Comparison of ENCODE assay signal across 1 cellular context in genomic region chr2:174224665-174225288, GRCh38.
A peak's percentile ranks its signal among the peaks of the same experiment; 100 is the strongest.
TF ChIP-seq lines count a peak whose summit lies in the region.

No MANE protein-coding gene starts in this region.

TF ChIP-seq in K562, 482 proteins besides CTCF, POLR2A, EP300 and RAD21 (continued from another document and continues in another):
- TF ChIP-seq ZNF584 (CRISPR knock-in tag; IDR thresholded peaks at IDR 0.05; ENCODE audit: low read depth) (no peak), ZNF124 (CRISPR knock-in tag; IDR thresholded peaks at IDR 0.05) (no peak), TOE1 (IDR thresholded peaks at IDR 0.05; ENCODE audit: borderline replicate concordance) (no peak), TOE1 (CRISPR knock-in tag; IDR thresholded peaks at IDR 0.05; ENCODE audit: borderline replicate concordance, low read depth) (no peak), MEF2A (IDR thresholded peaks at IDR 0.05; ENCODE audit: control insufficient read depth, low read depth, low read length) (no peak), SNRNP70 (optimal IDR thresholded peaks at IDR 0.05; ENCODE audit: low read depth, low read length) (no peak), ELF1 (tag; IDR thresholded peaks at IDR 0.05) (no peak), ZNF274 (IDR thresholded peaks at IDR 0.05; ENCODE audit: borderline replicate concordance, low read depth, low read length) (no peak), ZNF280B (CRISPR knock-in tag; IDR thresholded peaks at IDR 0.05) (no peak), RCOR1 (IDR thresholded peaks at IDR 0.05; ENCODE audit: borderline replicate concordance in 1 of 2, low read depth in 2 of 2, low read length in 2 of 2) (peak in 1 of 2 experiments; percentile 63; a peak in 1 of 4 replicates), KDM5B (IDR thresholded peaks at IDR 0.05; ENCODE audit: insufficient replicate concordance, low read depth, low read length) (no peak), CREB5 (CRISPR knock-in tag; IDR thresholded peaks at IDR 0.05) (no peak), ESRRA (IDR thresholded peaks at IDR 0.05; ENCODE audit: borderline replicate concordance, low read depth) (peak; percentile 30; the same call in 1 of the 2 replicates), ZBTB33 (CRISPR knock-in tag; IDR thresholded peaks at IDR 0.05) (no peak), TAL1 (IDR thresholded peaks at IDR 0.05) (peak; percentile 73), DLX4 (CRISPR knock-in tag; IDR thresholded peaks at IDR 0.05) (no peak), E2F5 (CRISPR knock-in tag; IDR thresholded peaks at IDR 0.05) (no peak), ASH1L (IDR thresholded peaks at IDR 0.05; ENCODE audit: borderline replicate concordance, low read depth, partially characterized antibody) (no peak), ZNF444 (CRISPR knock-in tag; IDR thresholded peaks at IDR 0.05) (no peak), TBL1XR1 (IDR thresholded peaks at IDR 0.05; ENCODE audit: low read length in 2 of 2) (0 out of 4 replicates have a peak, but pooled peaks of 1 of the 2 experiments have one; percentile 5), BACH1 (tag; IDR thresholded peaks at IDR 0.05) (no peak), ZNF143 (CRISPR knock-in tag; IDR thresholded peaks at IDR 0.05) (no peak), ZNF324 (CRISPR knock-in tag; IDR thresholded peaks at IDR 0.05) (no peak), FUS (optimal IDR thresholded peaks at IDR 0.05; ENCODE audit: low read depth, low read length) (no peak), HNRNPUL1 (IDR thresholded peaks at IDR 0.05; ENCODE audit: low read length) (no peak), STAG1 (CRISPR knock-in tag; IDR thresholded peaks at IDR 0.05; ENCODE audit: borderline replicate concordance) (no peak), SLC30A9 (CRISPR knock-in tag; IDR thresholded peaks at IDR 0.05) (no peak), ZNF253 (CRISPR knock-in tag; conservative IDR thresholded peaks at IDR 0.05) (no peak), ZNF561 (CRISPR knock-in tag; conservative IDR thresholded peaks at IDR 0.05) (no peak), ATF7 (IDR thresholded peaks at IDR 0.05) (0 out of 2 replicates have a peak, but pooled peaks have one; percentile 28), ZSCAN32 (CRISPR knock-in tag; IDR thresholded peaks at IDR 0.05) (no peak), SP2 (IDR thresholded peaks at IDR 0.05; ENCODE audit: extremely low read depth, low read depth, low read length, poor library complexity, severe bottlenecking) (no peak), ZNF830 (CRISPR knock-in tag; IDR thresholded peaks at IDR 0.05) (no peak), FOXM1 (IDR thresholded peaks at IDR 0.05; ENCODE audit: low read depth) (peak; percentile 44; the same call in 1 of the 2 replicates), FOXM1 (CRISPR knock-in tag; IDR thresholded peaks at IDR 0.05; ENCODE audit: low read depth) (no peak), FOXO4 (CRISPR knock-in tag; IDR thresholded peaks at IDR 0.05) (no peak), KAT7 (CRISPR knock-in tag; IDR thresholded peaks at IDR 0.05; ENCODE audit: borderline replicate concordance) (no peak), ZMIZ1 (IDR thresholded peaks at IDR 0.05; ENCODE audit: low read depth in 2 of 2, low read length in 2 of 2) (no peak), POLR2AphosphoS5 (IDR thresholded peaks at IDR 0.05; ENCODE audit: control insufficient read depth, insufficient read depth, low read depth, low read length) (0 out of 2 replicates have a peak, but pooled peaks have one; percentile 35), ZNF592 (IDR thresholded peaks at IDR 0.05) (0 out of 2 replicates have a peak, but pooled peaks have one; percentile 15), HMGN3 (IDR thresholded peaks at IDR 0.05; ENCODE audit: borderline replicate concordance, extremely low read depth, insufficient read length, low read depth, low read length) (no peak), RFX5 (IDR thresholded peaks at IDR 0.05; ENCODE audit: low read depth, low read length) (no peak), ARHGAP35 (IDR thresholded peaks at IDR 0.05; ENCODE audit: partially characterized antibody) (no peak), USF1 (CRISPR knock-in tag; IDR thresholded peaks at IDR 0.05) (peak; percentile 69), ARID1B (IDR thresholded peaks at IDR 0.05) (peak; percentile 85), YY1 (IDR thresholded peaks at IDR 0.05; ENCODE audit: borderline replicate concordance in 1 of 3, control insufficient read depth in 1 of 3, extremely low read depth in 1 of 3, insufficient read depth in 3 of 3, insufficient read length in 1 of 3, insufficient replicate concordance in 2 of 3, low read depth in 1 of 3, low read length in 2 of 3) (no peak)
